In genomic region chr14:49946320-49947141, GRCh38 we compare ENCODE assay signal across 8 cellular contexts. TPM values are rescaled to one million over a fixed set of nuclear protein-coding genes. Genes with fewer than 3 reads are reported as not detected.
DNase-seq lines count a peak whose midpoint lies in the region; ATAC-seq, FAIRE-seq and TF ChIP-seq lines count a peak whose summit lies in the region.

No MANE protein-coding gene starts in this region.

- peak overlapping the region; percentile 46 to 76 for H3K27ac ChIP-seq in A549
- H3K27ac ChIP-seq in trophoblast cell (ENCODE audit: low read depth, low read length): no peak overlapping the region
- peak overlapping the region in 1 of 4 donors; percentile 14 for H3K27ac ChIP-seq in sigmoid colon

- no peak overlapping the region for H3K23ac ChIP-seq in trophoblast cell (ENCODE audit: low read length)

- no peaks in the 10 kb centered on the region for H3K9me3 ChIP-seq in A549
- no peaks in the 10 kb centered on the region for H3K9me3 ChIP-seq in trophoblast cell (ENCODE audit: insufficient read depth, low read depth, low read length)
- H3K9me3 ChIP-seq in sigmoid colon: no peaks in the 10 kb centered on the region

- H3K4me1 ChIP-seq in A549 (peaks cover 57% of the 10 kb centered on the region), trophoblast cell (ENCODE audit: control insufficient read depth in 1 of 2, insufficient read depth in 2 of 2, low read length in 2 of 2) (peaks cover 13 to 17% of the 10 kb centered on the region in 2 experiments), sigmoid colon (peaks cover 0 to 23% (median 11%) of the 10 kb centered on the region in 4 donors)

- peak overlapping the region; percentile 89 for H4K91ac ChIP-seq in trophoblast cell (ENCODE audit: low read depth, low read length)

- TF ChIP-seq CTCF in A549 (IDR thresholded peaks at IDR 0.05): no peak
- no peak for TF ChIP-seq CTCF in HFFc6 (IDR thresholded peaks at IDR 0.05)
- TF ChIP-seq CTCF in choroid plexus epithelial cell (conservative IDR thresholded peaks at IDR 0.05; ENCODE audit: low read depth, low read length): no peak
- TF ChIP-seq CTCF in sigmoid colon (IDR thresholded peaks at IDR 0.05): no peak

- H2AFZ ChIP-seq in trophoblast cell (ENCODE audit: insufficient read depth, low read length, poor library complexity): no peak overlapping the region

- no peaks in the 10 kb centered on the region for H3K27me3 ChIP-seq in trophoblast cell (ENCODE audit: insufficient read depth, low read length)
- no peaks in the 10 kb centered on the region for H3K27me3 ChIP-seq in sigmoid colon

- ATAC-seq in A549 (peak; percentile 85 to 93), T-cell (replicated peaks in 1 of 4) (peak; percentile 54 to 79 (median 71)), GM18520 (IDR thresholded peaks at IDR 0.05; ENCODE audit: unreplicated experiment) (no peak), HG03196 (IDR thresholded peaks at IDR 0.05; ENCODE audit: unreplicated experiment) (no peak)

- H3K18ac ChIP-seq in trophoblast cell (ENCODE audit: low read length): no peak overlapping the region

- peaks cover 15% of the 10 kb centered on the region for H3K79me1 ChIP-seq in trophoblast cell (ENCODE audit: low read length)

- TF ChIP-seq EP300 in A549 (IDR thresholded peaks at IDR 0.05) (no peak), sigmoid colon (IDR thresholded peaks at IDR 0.05) (no peak)

- peak overlapping the region; percentile 65 for H3K4me3 Mint-ChIP-seq in HFFc6
- H3K4me3 Mint-ChIP-seq in T-cell: peak overlapping the region; percentile 25 to 70 (median 67)

- H3K27ac Mint-ChIP-seq in HFFc6 (peak overlapping the region; percentile 49), T-cell (peak overlapping the region; percentile 93 to 99)

- peak overlapping the region; percentile 57 for H3K4me2 ChIP-seq in A549
- H3K4me2 ChIP-seq in trophoblast cell (ENCODE audit: low read length): no peak overlapping the region

- H4K8ac ChIP-seq in trophoblast cell (ENCODE audit: low read depth, low read length): no peak overlapping the region

- H2BK12ac ChIP-seq in trophoblast cell (ENCODE audit: low read length): peak overlapping the region; percentile 93

- no peak overlapping the region for H3K9ac ChIP-seq in trophoblast cell (ENCODE audit: low read length)

- TF ChIP-seq RAD21 in A549 (conservative IDR thresholded peaks at IDR 0.05 in 1 of 2, IDR thresholded peaks at IDR 0.05 in 1 of 2): 0 out of 5 replicates have a peak, but pooled peaks of 1 of the 2 experiments have one; percentile 23

- H3K14ac ChIP-seq in trophoblast cell (ENCODE audit: low read length): peak overlapping the region; percentile 82

- intact Hi-C loops in sigmoid colon (cut with DNase I): no loop called here

- H2BK5ac ChIP-seq in trophoblast cell (ENCODE audit: low read depth, low read length, poor library complexity): no peak overlapping the region

- H3K36me3 ChIP-seq in trophoblast cell (ENCODE audit: control insufficient read depth in 1 of 2, insufficient read depth in 2 of 2, low read length in 2 of 2) (no peaks in the 10 kb centered on the region), sigmoid colon (no peaks in the 10 kb centered on the region)

- H3K27me3 Mint-ChIP-seq in HFFc6 (ENCODE audit: insufficient read depth) (peaks cover 2% of the 10 kb centered on the region; the same call in 1 of the 2 replicates), T-cell (no peaks in the 10 kb centered on the region)

- H3K79me2 ChIP-seq in trophoblast cell (ENCODE audit: control insufficient read depth, insufficient read depth, low read length, poor library complexity): peaks cover 2% of the 10 kb centered on the region

- no peak overlapping the region for H4K12ac ChIP-seq in trophoblast cell (ENCODE audit: low read depth, low read length)

- WGBS in A549 (ENCODE audit: missing lambda C conversion rate): 16% methylated on average over 10 of the region's 10 CpGs
- WGBS in trophoblast cell (ENCODE audit: extremely low coverage, insufficient coverage, insufficient read length): no CpG with 5 or more reads among the region's 10 CpGs
- WGBS in sigmoid colon, 2 donors: 19 to 45% methylated on average over 10 of the region's 10 CpGs

- H3K9me3 Mint-ChIP-seq in HFFc6 (no peaks in the 10 kb centered on the region), T-cell (peaks cover 6 to 12% (median 7%) of the 10 kb centered on the region in 3 donors)

- no peak for FAIRE-seq in A549 (lab: Jason Lieb, UNC)

- CTCF ChIA-PET in A549 (lab: Yijun Ruan, JAX): interaction anchor here (0.7 to 1.7 kb wide), 6 partner anchors 58 to 632 kb away, joined by 3 to 4 read pairs (median 3); no protein-coding TSS in a partner anchor
- CTCF ChIA-PET in T-cell (lab: Charles Lee): interaction anchor here (0.6 to 1.5 kb wide), 9 partner anchors 12 to 485 kb away, joined by 3 to 4 read pairs (median 3); no protein-coding TSS in a partner anchor

- no peak overlapping the region for H3K4ac ChIP-seq in trophoblast cell (ENCODE audit: low read depth, low read length)

- no peak for TF ChIP-seq POLR2A in A549 (IDR thresholded peaks at IDR 0.05; ENCODE audit: low read length)
- no peak for TF ChIP-seq POLR2A in sigmoid colon (IDR thresholded peaks at IDR 0.05)

- peak overlapping the region; percentile 94 for H2BK120ac ChIP-seq in trophoblast cell (ENCODE audit: insufficient read depth, low read length, poor library complexity)

- peaks cover 52% of the 10 kb centered on the region for H3K4me1 Mint-ChIP-seq in HFFc6 (ENCODE audit: low read depth)
- peaks cover 68 to 88% (median 83%) of the 10 kb centered on the region in 3 donors for H3K4me1 Mint-ChIP-seq in T-cell

- peak; percentile 76 for DNase-seq in A549 (ENCODE audit: low read depth in 1 of 2, low spot score in 1 of 2)
- DNase-seq in HFFc6: peak; percentile 64
- DNase-seq in T-cell: peak in 22 of 34 experiments; percentile 8 to 32 (median 17)
- DNase-seq in choroid plexus epithelial cell (ENCODE audit: low read depth): peak; percentile 92
- DNase-seq in trophoblast cell: no peak
- DNase-seq in sigmoid colon: no peak

- no peak overlapping the region for H3K4me3 ChIP-seq in A549
- no peak overlapping the region for H3K4me3 ChIP-seq in choroid plexus epithelial cell (ENCODE audit: low read depth, low read length)
- no peak overlapping the region for H3K4me3 ChIP-seq in trophoblast cell (ENCODE audit: low read depth, low read length)
- no peak overlapping the region for H3K4me3 ChIP-seq in sigmoid colon

- POLR2A ChIA-PET in A549 (lab: Yijun Ruan, JAX): interaction anchor here (0.6 kb wide), 1 partner anchor 47 kb away, joined by 4 read pairs; no protein-coding TSS in a partner anchor
- POLR2A ChIA-PET in T-cell (lab: Charles Lee): interaction anchor here (0.5 to 1.1 kb wide), 7 partner anchors 11 to 326 kb away, joined by 3 to 8 read pairs (median 5); partner anchors contain the start of gene RPL36AL (in 1 of the 2)

- H3K36me3 Mint-ChIP-seq in HFFc6 (ENCODE audit: low read depth) (no peaks in the 10 kb centered on the region), T-cell (peaks cover 13% of the 10 kb centered on the region)

- H2AK5ac ChIP-seq in trophoblast cell (ENCODE audit: low read length): no peak overlapping the region

TF ChIP-seq in A549, 52 proteins besides CTCF, POLR2A, EP300 and RAD21:
- TF ChIP-seq TP53 (CRISPR knock-in tag; IDR thresholded peaks at IDR 0.05) (no peak), KDM1A (IDR thresholded peaks at IDR 0.05; ENCODE audit: low read depth) (no peak), ZC3H11A (IDR thresholded peaks at IDR 0.05) (no peak), FOSL2 (IDR thresholded peaks at IDR 0.05) (0 out of 2 replicates have a peak, but pooled peaks have one; percentile 34), FOSL2 (CRISPR knock-in tag; IDR thresholded peaks at IDR 0.05) (peak; percentile 62), ZNF302 (CRISPR knock-in tag; IDR thresholded peaks at IDR 0.05) (no peak), MAX (IDR thresholded peaks at IDR 0.05) (peak; percentile 61)

RNA-seq across cellular contexts. Expression of gene ARF6, which starts 53.6 kb away (rescaled TPM):
- polyA plus RNA-seq in A549 (2011; rRNA removed) (29.8 and 33.3 TPM in 2 replicates), A549 (2017; fragmentation: RNase III; extraction: RNeasy Plus Mini Kit Qiagen cat#74134 plus additional on column Dnase treatment) (47.7 to 54.8 TPM (median 51.0 TPM) in 3 replicates), sigmoid colon (100 to 1,000 TPM in 1 of 3 donors, 10 to 100 TPM in 2; 81.9 to 117 (median 90.7) TPM)
- polyA plus RNA-seq in A549 (2012; cell fraction: cytosol; rRNA removed): 39.6 and 44.8 TPM in 2 replicates
- polyA plus RNA-seq in A549 (2012; cell fraction: nucleus; rRNA removed): 25.8 and 26.2 TPM in 2 replicates
- 23.4 and 24.2 TPM in 2 replicates for polyA minus RNA-seq in A549 (2011; rRNA and poly(A)+ RNA removed)
- total RNA-seq in HFFc6 (2021; fragmentation: NEBNext Ultra II Directional; extraction: Animal tissue kit (Norgen Biotek cat#: 25700)): 100 to 1,000 TPM in 1 of 6 experiments, 10 to 100 TPM in 5; 92.2 to 111 (median 94.7) TPM
- total RNA-seq in T-cell (100 to 1,000 TPM in 1 of 5 donors, 10 to 100 TPM in 4; 72.0 to 111 (median 93.6) TPM), sigmoid colon (10 to 100 TPM; 33.8 to 45.6 (median 39.4) TPM)
- polyA plus RNA-seq in trophoblast cell (2013): 153 and 154 TPM in 2 replicates

Comparison
In these comparisons a context has a peak if more than half of its experiments do, and no peak if none do; other contexts are left out.
1. ATAC-seq: peak in A549 (2 of 2) and T-cell (4 of 4); none in GM18520 (single experiment) and HG03196 (single experiment).
2. DNase-seq: peak in A549 (2 of 2), HFFc6 (single experiment), T-cell (22 of 34) and choroid plexus epithelial cell (single experiment); none in trophoblast cell (0 of 2) and sigmoid colon (single experiment).